ENCODE assay signal across 1 cellular context in genomic region chr1:116418091-116418830, GRCh38.
A peak's percentile ranks its signal among the peaks of the same experiment; 100 is the strongest.
TF ChIP-seq lines count a peak whose summit lies in the region.

No MANE protein-coding gene starts in this region.

TF ChIP-seq in HepG2, 621 proteins besides CTCF, POLR2A, EP300 and RAD21 (continued from another document):
- TF ChIP-seq THAP7 (CRISPR knock-in tag; IDR thresholded peaks at IDR 0.05) (no peak; the same call in 1 of the 2 replicates), AKAP8 (CRISPR knock-in tag; IDR thresholded peaks at IDR 0.05) (no peak), RFXAP (CRISPR knock-in tag; IDR thresholded peaks at IDR 0.05; ENCODE audit: borderline replicate concordance) (0 out of 2 replicates have a peak, but pooled peaks have one; percentile 29), SMARCC2 (IDR thresholded peaks at IDR 0.05) (no peak), E2F1 (CRISPR knock-in tag; IDR thresholded peaks at IDR 0.05) (peak; percentile 64; the same call in 1 of the 2 replicates), ETV5 (CRISPR knock-in tag; IDR thresholded peaks at IDR 0.05; ENCODE audit: borderline replicate concordance) (peak; percentile 91), HDAC2 (CRISPR knock-in tag; IDR thresholded peaks at IDR 0.05) (peak; percentile 87), ZNF710 (CRISPR knock-in tag; IDR thresholded peaks at IDR 0.05; ENCODE audit: borderline replicate concordance) (peak; percentile 15; the same call in 1 of the 2 replicates), ZBTB37 (CRISPR knock-in tag; IDR thresholded peaks at IDR 0.05) (peak; percentile 50; the same call in 1 of the 2 replicates), ZNF329 (CRISPR knock-in tag; IDR thresholded peaks at IDR 0.05; ENCODE audit: low read depth) (0 out of 2 replicates have a peak, but pooled peaks have one; percentile 60), RARA (CRISPR knock-in tag; IDR thresholded peaks at IDR 0.05) (peak; percentile 41), ZKSCAN8 (CRISPR knock-in tag; IDR thresholded peaks at IDR 0.05; ENCODE audit: borderline replicate concordance) (0 out of 2 replicates have a peak, but pooled peaks have one; percentile 56), BRF2 (CRISPR knock-in tag; IDR thresholded peaks at IDR 0.05) (0 out of 2 replicates have a peak, but pooled peaks have one; percentile 64), KDM6A (CRISPR knock-in tag; IDR thresholded peaks at IDR 0.05; ENCODE audit: low read depth) (no peak), ZNF687 (CRISPR knock-in tag; IDR thresholded peaks at IDR 0.05) (peak; percentile 99), SIN3B (IDR thresholded peaks at IDR 0.05; ENCODE audit: low read length) (peak; percentile 33; the same call in 1 of the 2 replicates), IKZF5 (CRISPR knock-in tag; IDR thresholded peaks at IDR 0.05) (peak; percentile 73), REPIN1 (CRISPR knock-in tag; IDR thresholded peaks at IDR 0.05; ENCODE audit: borderline replicate concordance, low read depth) (peak; percentile 91; the same call in 1 of the 2 replicates), SKI (IDR thresholded peaks at IDR 0.05; ENCODE audit: partially characterized antibody) (no peak), ZNF569 (CRISPR knock-in tag; IDR thresholded peaks at IDR 0.05; ENCODE audit: borderline replicate concordance) (no peak), FOXK1 (CRISPR knock-in tag; IDR thresholded peaks at IDR 0.05; ENCODE audit: borderline replicate concordance, low read depth) (peak; percentile 78; the same call in 1 of the 2 replicates), RBM39 (IDR thresholded peaks at IDR 0.05; ENCODE audit: low read depth, low read length, poor library complexity, severe bottlenecking) (peak; percentile 28), HMGXB3 (CRISPR knock-in tag; IDR thresholded peaks at IDR 0.05; ENCODE audit: borderline replicate concordance) (peak; percentile 59; the same call in 1 of the 2 replicates), JUND (CRISPR knock-in tag; IDR thresholded peaks at IDR 0.05) (0 out of 2 replicates have a peak, but pooled peaks have one; percentile 33), HNF1B (CRISPR knock-in tag; IDR thresholded peaks at IDR 0.05) (peak; percentile 82), ZFP41 (CRISPR knock-in tag; IDR thresholded peaks at IDR 0.05; ENCODE audit: borderline replicate concordance) (0 out of 2 replicates have a peak, but pooled peaks have one; percentile 46), ZNF691 (CRISPR knock-in tag; IDR thresholded peaks at IDR 0.05; ENCODE audit: borderline replicate concordance, low read depth) (no peak), SALL2 (CRISPR knock-in tag; IDR thresholded peaks at IDR 0.05) (peak; percentile 88), ATF7-NPFF (CRISPR knock-in tag; IDR thresholded peaks at IDR 0.05; ENCODE audit: low read depth) (peak; percentile 56; the same call in 1 of the 2 replicates)
